ENCODE assay signal across 9 cellular contexts in genomic region chr19:55369651-55370304, GRCh38. TPM values are rescaled to one million over a fixed set of nuclear protein-coding genes. Genes with fewer than 3 reads are reported as not detected.
DNase-seq lines count a peak whose midpoint lies in the region; ATAC-seq and TF ChIP-seq lines count a peak whose summit lies in the region.
"Had no signal": no experiment of that assay in that cellular context is flagged by ENCODE, and none has a peak within 500 bp of the region (broad histone marks: within the 10 kb centered on the region; RNA-seq: fewer than 3 reads in every experiment).

No MANE protein-coding gene starts in this region.

- CTCF ChIA-PET in OCI-LY7 (lab: Charles Lee; ENCODE audit: unreplicated experiment) = no interaction called here

- peaks cover 30% of the 10 kb centered on the region for H3K27me3 ChIP-seq in HAP-1 (ENCODE audit: low read depth)
- H3K27me3 ChIP-seq in SJCRH30 = no peaks in the 10 kb centered on the region
- peaks cover 3% of the 10 kb centered on the region for H3K27me3 ChIP-seq in mesendoderm (ENCODE audit: insufficient read depth, low read length, poor library complexity)

- no peaks in the 10 kb centered on the region for H3K9me2 ChIP-seq in OCI-LY7 (ENCODE audit: insufficient read depth, low read length)

- WGBS in mesendoderm (ENCODE audit: extremely low coverage, insufficient coverage, low lambda C conversion rate) = no CpG with 5 or more reads among the region's 59 CpGs

- H3K79me1 ChIP-seq in mesendoderm (ENCODE audit: low read length) = no peaks in the 10 kb centered on the region

- ATAC-seq in HG03520 (IDR thresholded peaks at IDR 0.05; ENCODE audit: unreplicated experiment) = no peak

- intact Hi-C loops in OCI-LY7 (cut with micrococcal nuclease; ENCODE audit: unreplicated experiment) = no loop called here

- BruUV-seq in OCI-LY7 (replicated peaks; lab: Mats Ljungman, UMichigan) = no TSS peak

- peak overlapping the region; percentile 29 for H3K18ac ChIP-seq in mesendoderm (ENCODE audit: low read length)

- H3K4ac ChIP-seq in mesendoderm (ENCODE audit: low read depth, low read length) = peak overlapping the region; percentile 49

- in situ Hi-C loops in HAP-1 (cut with MboI; ENCODE audit: low sequenced_read_pairs) = no loop called here

- H2AK5ac ChIP-seq in mesendoderm (ENCODE audit: low read length) = no peak overlapping the region

- no peak overlapping the region for H2AFZ ChIP-seq in OCI-LY7 (ENCODE audit: low read length)

- no peak overlapping the region for H2BK15ac ChIP-seq in mesendoderm (replicated peaks; ENCODE audit: low read depth)

- H2BK5ac ChIP-seq in mesendoderm (ENCODE audit: low read length) = no peak overlapping the region

- H4K5ac ChIP-seq in mesendoderm (ENCODE audit: low read length) = no peak overlapping the region

- no peak overlapping the region for H4K8ac ChIP-seq in mesendoderm (ENCODE audit: low read depth, low read length)

- H3K9ac ChIP-seq in mesendoderm (ENCODE audit: low read length) = peak overlapping the region; percentile 44

- H3K56ac ChIP-seq in mesendoderm (ENCODE audit: low read length) = peak overlapping the region; percentile 71

- H3K36me3 ChIP-seq in HAP-1 (replicated peaks) (no peaks in the 10 kb centered on the region), SJCRH30 (no peaks in the 10 kb centered on the region), mesendoderm (ENCODE audit: control insufficient read depth, insufficient read depth, low read length) (no peaks in the 10 kb centered on the region), OCI-LY7 (ENCODE audit: insufficient read depth, low read length) (no peaks in the 10 kb centered on the region)

- no peaks in the 10 kb centered on the region for H3K9me3 ChIP-seq in HAP-1
- no peaks in the 10 kb centered on the region for H3K9me3 ChIP-seq in SJCRH30 (replicated peaks)
- no peaks in the 10 kb centered on the region for H3K9me3 ChIP-seq in OCI-LY7 (ENCODE audit: low read length)

- H3K23ac ChIP-seq in mesendoderm (ENCODE audit: low read length) = no peak overlapping the region

- H3K27ac ChIP-seq in SJCRH30 (peak overlapping the region; percentile 29), mesendoderm (ENCODE audit: low read depth, low read length) (peak overlapping the region; percentile 86), OCI-LY7 (ENCODE audit: low read depth, low read length, poor library complexity, severe bottlenecking) (no peak overlapping the region)

- no peak for TF ChIP-seq CTCF in OCI-LY7 (conservative IDR thresholded peaks at IDR 0.05; ENCODE audit: low read length)

- H3K4me3 ChIP-seq in HAP-1 (peak overlapping the region; percentile 31), SJCRH30 (peak overlapping the region; percentile 76), mesendoderm (ENCODE audit: low read length) (peak overlapping the region; percentile 20), OCI-LY7 (ENCODE audit: low read depth, low read length, poor library complexity, severe bottlenecking) (no peak overlapping the region)

- peak overlapping the region; percentile 86 for H3K4me2 ChIP-seq in mesendoderm (ENCODE audit: low read length)
- no peak overlapping the region for H3K4me2 ChIP-seq in OCI-LY7 (ENCODE audit: low read length)

- H3K79me2 ChIP-seq in mesendoderm (ENCODE audit: control insufficient read depth, insufficient read depth, low read length) (no peaks in the 10 kb centered on the region), OCI-LY7 (ENCODE audit: insufficient read depth, low read depth, low read length) (no peaks in the 10 kb centered on the region)

- H3K4me1 ChIP-seq in HAP-1 = no peaks in the 10 kb centered on the region
- peaks cover 29% of the 10 kb centered on the region for H3K4me1 ChIP-seq in SJCRH30
- peaks cover 2% of the 10 kb centered on the region for H3K4me1 ChIP-seq in mesendoderm (ENCODE audit: control insufficient read depth, low read depth, low read length)
- H3K4me1 ChIP-seq in OCI-LY7 (ENCODE audit: insufficient read depth, low read length, poor library complexity, severe bottlenecking) = no peaks in the 10 kb centered on the region

- DNase-seq in AG08396 (ENCODE audit: low spot score) (peak; percentile 97), HAP-1 (ENCODE audit: low spot score in 2 of 2) (peak; percentile 10 to 70), SJCRH30 (peak; percentile 87 to 89), cerebellum (ENCODE audit: low spot score) (peak; percentile 50), mesendoderm (peak; percentile 92), OCI-M2 (lab: John Stamatoyannopoulos, UW; ENCODE audit: unreplicated experiment) (no peak), OCI-LY7 (ENCODE audit: low spot score) (no peak)

- H2BK120ac ChIP-seq in mesendoderm (ENCODE audit: low read depth, low read length) = no peak overlapping the region

- H4K20me1 ChIP-seq in OCI-LY7 (ENCODE audit: insufficient read depth, low read length) = no peaks in the 10 kb centered on the region

- POLR2A ChIA-PET in OCI-LY7 (lab: Charles Lee) = no interaction called here

RNA-seq across cellular contexts. Expression of gene IL11, which starts 0.5 kb away (rescaled TPM):
- total RNA-seq in SJCRH30 (2014; rRNA removed; shearing (Covaris generic)) = 16.7 and 17.8 TPM in 2 replicates
- total RNA-seq in cerebellum = 0.27 TPM
- 0.84 TPM for polyA plus RNA-seq in mesendoderm (2013, experiment 1 of 2)
- polyA plus RNA-seq in mesendoderm (2013, experiment 2 of 2) = 0.41 TPM
- 0.32 TPM in 1 of 2 replicates, not detected in the other for total RNA-seq in OCI-LY7 (2014; rRNA removed; shearing (Covaris generic))
- 0.46 and 0.55 TPM in 2 replicates for total RNA-seq in OCI-LY7 (2022)

RNA-seq across cellular contexts. Expression of gene GARIN5B, which starts 6.7 kb away (rescaled TPM):
- not detected in 2 replicates for total RNA-seq in SJCRH30 (2014; rRNA removed; shearing (Covaris generic))
- total RNA-seq in cerebellum = not detected
- polyA plus RNA-seq in mesendoderm (2013, experiment 1 of 2) = not detected
- 0.01 TPM for polyA plus RNA-seq in mesendoderm (2013, experiment 2 of 2)
- not detected in 2 replicates for total RNA-seq in OCI-LY7 (2014; rRNA removed; shearing (Covaris generic))
- not detected in 2 replicates for total RNA-seq in OCI-LY7 (2022)
- polyA plus RNA-seq: esophagus had no signal

RNA-seq across cellular contexts. Expression of gene TMEM190, which starts 6.8 kb away (rescaled TPM):
- total RNA-seq in SJCRH30 (2014; rRNA removed; shearing (Covaris generic)) = not detected in 2 replicates
- total RNA-seq in cerebellum (not detected), OCI-LY7 (2022) (not detected in 2 replicates)
- polyA plus RNA-seq in mesendoderm (2013, experiment 1 of 2) = not detected
- 0.08 TPM for polyA plus RNA-seq in mesendoderm (2013, experiment 2 of 2)
- not detected in 2 replicates for total RNA-seq in OCI-LY7 (2014; rRNA removed; shearing (Covaris generic))
- polyA plus RNA-seq: esophagus had no signal

RNA-seq across cellular contexts. Expression of gene TMEM238, which starts 14.3 kb away (rescaled TPM):
- total RNA-seq in SJCRH30 (2014; rRNA removed; shearing (Covaris generic)) = 0.14 and 0.25 TPM in 2 replicates
- total RNA-seq in cerebellum = 0.27 TPM
- polyA plus RNA-seq in mesendoderm (2013, experiment 1 of 2) = 0.66 TPM
- 0.53 TPM for polyA plus RNA-seq in mesendoderm (2013, experiment 2 of 2)
- 2.6 and 2.7 TPM in 2 replicates for total RNA-seq in OCI-LY7 (2014; rRNA removed; shearing (Covaris generic))
- total RNA-seq in OCI-LY7 (2022) = 6.5 and 7.1 TPM in 2 replicates

RNA-seq across cellular contexts. Expression of gene COX6B2, which starts 15.3 kb away (rescaled TPM):
- 0.45 TPM in 1 of 2 replicates, not detected in the other for total RNA-seq in SJCRH30 (2014; rRNA removed; shearing (Covaris generic))
- 0.45 TPM for total RNA-seq in cerebellum
- 0.10 TPM for polyA plus RNA-seq in mesendoderm (2013, experiment 1 of 2)
- polyA plus RNA-seq in mesendoderm (2013, experiment 2 of 2) = 0.10 TPM
- total RNA-seq in OCI-LY7 (2014; rRNA removed; shearing (Covaris generic)) = not detected in 2 replicates
- total RNA-seq in OCI-LY7 (2022) = not detected in 2 replicates

Comparison
In these comparisons a context has a peak if more than half of its experiments do, and no peak if none do; other contexts are left out.
1. DNase-seq: peak in AG08396 (single experiment), HAP-1 (2 of 2), SJCRH30 (2 of 2), cerebellum (single experiment) and mesendoderm (single experiment); none in OCI-M2 (single experiment) and OCI-LY7 (single experiment).
2. RNA of gene IL11, which starts 0.5 kb away (total RNA-seq): 16.7 to 17.8 TPM in SJCRH30; 0.32 to 0.55 TPM in OCI-LY7 and 0.27 TPM in cerebellum (single experiment); every median in the first group is over 10 times any median in the second.